Comparison of ENCODE assay signal across 10 cellular contexts in genomic region chr1:97918961-97919360, GRCh38. TPM values are rescaled to one million over a fixed set of nuclear protein-coding genes. Genes with fewer than 3 reads are reported as not detected.
DNase-seq lines count a peak whose midpoint lies in the region; ATAC-seq and TF ChIP-seq lines count a peak whose summit lies in the region.
"Had no signal": no experiment of that assay in that cellular context is flagged by ENCODE, and none has a peak within 500 bp of the region (broad histone marks: within the 10 kb centered on the region; RNA-seq: fewer than 3 reads in every experiment).

No MANE protein-coding gene starts in this region.

- no peak overlapping the region for H3K18ac ChIP-seq in mesenchymal stem cell (ENCODE audit: low read depth in 1 of 2, low read length in 2 of 2)

- H2BK5ac ChIP-seq in mesenchymal stem cell (ENCODE audit: low read depth, low read length, poor library complexity, severe bottlenecking): no peak overlapping the region

- no peak overlapping the region for H3K14ac ChIP-seq in mesenchymal stem cell (ENCODE audit: low read length in 2 of 2)

- no peak overlapping the region for H4K91ac ChIP-seq in mesenchymal stem cell (ENCODE audit: low read length)

- peaks cover 14% of the 10 kb centered on the region for H3K36me3 Mint-ChIP-seq in activated naive CD8-positive, alpha-beta T cell treated with anti-CD3 and anti-CD28 coated beads, Interleukin-2, amount 10 ng/mL, durations not matched to agents 7 days and 5 days

- peaks cover 36% of the 10 kb centered on the region for H3K4me1 Mint-ChIP-seq in activated naive CD8-positive, alpha-beta T cell treated with anti-CD3 and anti-CD28 coated beads, Interleukin-2, amount 10 ng/mL, durations not matched to agents 7 days and 5 days

- H3K4ac ChIP-seq in mesenchymal stem cell (ENCODE audit: low read depth in 1 of 2, low read length in 2 of 2): no peak overlapping the region

- no peaks in the 10 kb centered on the region for H3K27me3 Mint-ChIP-seq in activated naive CD8-positive, alpha-beta T cell treated with anti-CD3 and anti-CD28 coated beads, Interleukin-2, amount 10 ng/mL, durations not matched to agents 7 days and 5 days

- TF ChIP-seq CTCF in left ventricle myocardium inferior (IDR thresholded peaks at IDR 0.05; ENCODE audit: borderline replicate concordance): no peak

- H2AK5ac ChIP-seq in mesenchymal stem cell (ENCODE audit: low read length, severe bottlenecking): no peak overlapping the region

- no peak overlapping the region for H3K23ac ChIP-seq in mesenchymal stem cell (ENCODE audit: low read length in 2 of 2)

- H3K4me3 ChIP-seq in left ventricle myocardium inferior (peak overlapping the region; percentile 95), mesenchymal stem cell (ENCODE audit: insufficient read depth in 1 of 2, low read depth in 1 of 2, low read length in 2 of 2) (peak overlapping the region in 1 of 2 experiments; percentile 96), aorta (ENCODE audit: low read length in 2 of 2) (peak overlapping the region; percentile 3 to 18)

- H3K27ac ChIP-seq in left ventricle myocardium inferior (replicated peaks): peak overlapping the region; percentile 95
- H3K27ac ChIP-seq in mesenchymal stem cell (ENCODE audit: low read length, poor library complexity, severe bottlenecking): no peak overlapping the region
- H3K27ac ChIP-seq in aorta (ENCODE audit: low read depth in 1 of 2, low read length in 2 of 2): no peak overlapping the region

- H3K36me3 ChIP-seq in left ventricle myocardium inferior (no peaks in the 10 kb centered on the region), mesenchymal stem cell (ENCODE audit: control insufficient read depth in 1 of 2, insufficient read depth in 2 of 2, low read depth in 1 of 2, low read length in 2 of 2) (no peaks in the 10 kb centered on the region), aorta (ENCODE audit: control insufficient read depth in 1 of 2, insufficient read depth in 2 of 2, low read length in 1 of 2) (no peaks in the 10 kb centered on the region)

- H2BK120ac ChIP-seq in mesenchymal stem cell (ENCODE audit: low read depth, low read length): no peak overlapping the region

- 93% methylated on average over 1 of the region's 1 CpG for WGBS in mesenchymal stem cell
- WGBS in aorta, 2 donors: 76 to 80% methylated on average over 1 of the region's 1 CpG

- intact Hi-C loops in left ventricle myocardium inferior (cut with micrococcal nuclease): no loop called here
- intact Hi-C loops in left cardiac atrium (cut with DNase I): no loop called here
- intact Hi-C loops in aorta (cut with DNase I): no loop called here

- H3K9me3 ChIP-seq in left ventricle myocardium inferior (replicated peaks): no peaks in the 10 kb centered on the region
- H3K9me3 ChIP-seq in mesenchymal stem cell (ENCODE audit: control insufficient read depth, low read length): no peaks in the 10 kb centered on the region
- H3K9me3 ChIP-seq in aorta (ENCODE audit: control insufficient read depth, low read length): no peaks in the 10 kb centered on the region

- no peak overlapping the region for H2BK15ac ChIP-seq in mesenchymal stem cell (ENCODE audit: low read depth, poor library complexity, severe bottlenecking)

- H3K4me2 ChIP-seq in mesenchymal stem cell (ENCODE audit: low read length, poor library complexity, severe bottlenecking): no peak overlapping the region

- H3K9ac ChIP-seq in mesenchymal stem cell (ENCODE audit: low read length): peak overlapping the region; percentile 92

- ATAC-seq in left cardiac atrium (no peak), aorta (ENCODE audit: low FRiP score) (no peak), HG02763 (IDR thresholded peaks at IDR 0.05; ENCODE audit: unreplicated experiment) (no peak)
- no peak for ATAC-seq in activated naive CD8-positive, alpha-beta T cell treated with anti-CD3 and anti-CD28 coated beads, Interleukin-2, amount 10 ng/mL, durations not matched to agents 7 days and 5 days (ENCODE audit: low read depth)

- POLR2A ChIA-PET in activated naive CD8-positive, alpha-beta T cell treated with anti-CD3 and anti-CD28 coated beads, Interleukin-2, amount 10 ng/mL, durations not matched to agents 7 days and 5 days (lab: Charles Lee): no interaction called here

- DNase-seq in left ventricle myocardium inferior: no peak
- DNase-seq in left cardiac atrium: no peak
- DNase-seq in activated naive CD8-positive, alpha-beta T cell treated with anti-CD3 and anti-CD28 coated beads, Interleukin-2, amount 10 ng/mL, durations not matched to agents 7 days and 5 days: no peak
- DNase-seq in mesenchymal stem cell: no peak
- DNase-seq in aorta: no peak
- DNase-seq in NCI-H2196 treated with DMSO at 0.1 percent for 48 hours (lab: John Stamatoyannopoulos, UW; ENCODE audit: unreplicated experiment): no peak
- DNase-seq in stimulated activated naive CD4-positive, alpha-beta T cell treated with Interleukin-2 at 50 U/mL for 16 hours (lab: John Stamatoyannopoulos, UW): no peak
- DNase-seq: DMS153; stimulated activated CD4-positive, alpha-beta T cell treated with anti-CD3 and anti-CD28 coated beads, Interleukin-1b, Interleukin-23, amount 100 ng/mL, for 48 hours had no signal

- H3K9me3 Mint-ChIP-seq in activated naive CD8-positive, alpha-beta T cell treated with anti-CD3 and anti-CD28 coated beads, Interleukin-2, amount 10 ng/mL, durations not matched to agents 7 days and 5 days: no peaks in the 10 kb centered on the region

- H3K27ac Mint-ChIP-seq in activated naive CD8-positive, alpha-beta T cell treated with anti-CD3 and anti-CD28 coated beads, Interleukin-2, amount 10 ng/mL, durations not matched to agents 7 days and 5 days: peak overlapping the region; percentile 20

- peaks cover 8% of the 10 kb centered on the region for H3K79me1 ChIP-seq in mesenchymal stem cell (replicated peaks; ENCODE audit: low read length, poor library complexity, severe bottlenecking)

- H3K4me3 Mint-ChIP-seq in activated naive CD8-positive, alpha-beta T cell treated with anti-CD3 and anti-CD28 coated beads, Interleukin-2, amount 10 ng/mL, durations not matched to agents 7 days and 5 days: peak overlapping the region; percentile 93

- no peak overlapping the region for H2BK12ac ChIP-seq in mesenchymal stem cell (ENCODE audit: low read length in 2 of 2)

- no peak overlapping the region for H2AFZ ChIP-seq in mesenchymal stem cell (ENCODE audit: low read depth, low read length)

- H3K27me3 ChIP-seq in left ventricle myocardium inferior (ENCODE audit: low read depth) (no peaks in the 10 kb centered on the region), mesenchymal stem cell (ENCODE audit: control insufficient read depth in 1 of 2, insufficient read depth in 1 of 2, low read length in 2 of 2) (no peaks in the 10 kb centered on the region), aorta (ENCODE audit: control insufficient read depth in 1 of 2, insufficient read depth in 2 of 2, low read length in 1 of 2) (no peaks in the 10 kb centered on the region)

- H4K8ac ChIP-seq in mesenchymal stem cell (ENCODE audit: low read length): no peak overlapping the region

- H3K4me1 ChIP-seq in left ventricle myocardium inferior (peaks cover 50% of the 10 kb centered on the region), mesenchymal stem cell (ENCODE audit: control insufficient read depth, insufficient read depth, low read depth, low read length) (no peaks in the 10 kb centered on the region), aorta (ENCODE audit: control insufficient read depth in 1 of 2, insufficient read depth in 2 of 2, low read length in 2 of 2) (no peaks in the 10 kb centered on the region)

RNA-seq across cellular contexts. Expression of gene DPYD, which starts 1.9 kb away (rescaled TPM):
- 9.2 TPM for total RNA-seq in left ventricle myocardium inferior
- total RNA-seq in left cardiac atrium: 10 to 100 TPM; 16.7 to 22.8 TPM
- total RNA-seq in activated naive CD8-positive, alpha-beta T cell treated with anti-CD3 and anti-CD28 coated beads, Interleukin-2, amount 10 ng/mL, durations not matched to agents 7 days and 5 days: 10 to 100 TPM; 42.0 to 42.3 TPM
- polyA plus RNA-seq in mesenchymal stem cell (2013, experiment 1 of 2): 4.3 TPM
- polyA plus RNA-seq in mesenchymal stem cell (2013, experiment 2 of 2): 4.2 TPM
- total RNA-seq in aorta: 10 to 100 TPM; 39.2 to 51.3 TPM
- 10 to 100 TPM; 16.2 to 18.9 TPM for polyA plus RNA-seq in aorta
